Comparison of ENCODE assay signal across 8 cellular contexts in genomic region chr17:10197721-10198508, GRCh38. TPM values are rescaled to one million over a fixed set of nuclear protein-coding genes. Genes with fewer than 3 reads are reported as not detected.
DNase-seq lines count a peak whose midpoint lies in the region; ATAC-seq and TF ChIP-seq lines count a peak whose summit lies in the region.

No MANE protein-coding gene starts in this region.

- H3K9me3 Mint-ChIP-seq in endothelial cell (ENCODE audit: unreplicated experiment), result no peaks in the 10 kb centered on the region

- H3K4me1 Mint-ChIP-seq in endothelial cell (ENCODE audit: unreplicated experiment), result peaks cover 2% of the 10 kb centered on the region

- H3K27ac Mint-ChIP-seq in endothelial cell (ENCODE audit: unreplicated experiment), result no peak overlapping the region

- TF ChIP-seq CTCF in endothelial cell (IDR thresholded peaks at IDR 0.05; ENCODE audit: unreplicated experiment), result no peak
- TF ChIP-seq CTCF in PC-3 (conservative IDR thresholded peaks at IDR 0.05; ENCODE audit: low read depth, low read length), result no peak

- no TSS peak for BruUV-seq in PC-3 (replicated peaks; lab: Mats Ljungman, UMichigan)

- no peaks in the 10 kb centered on the region for H3K9me3 ChIP-seq in neuron (ENCODE audit: low read length)
- H3K9me3 ChIP-seq in PC-3 (ENCODE audit: low read length), result no peaks in the 10 kb centered on the region

- no peaks in the 10 kb centered on the region for H3K9me2 ChIP-seq in PC-3 (replicated peaks; ENCODE audit: low read length)

- H3K36me3 Mint-ChIP-seq in endothelial cell (ENCODE audit: low read depth, unreplicated experiment), result peaks cover 19% of the 10 kb centered on the region

- no peak overlapping the region for H3K9ac ChIP-seq in PC-3 (ENCODE audit: low read length)

- no peaks in the 10 kb centered on the region for H3K79me2 ChIP-seq in PC-3 (ENCODE audit: low read length)

- no peak overlapping the region for H3K4me2 ChIP-seq in PC-3 (ENCODE audit: low read length)

- H3K4me3 ChIP-seq in neuron (ENCODE audit: low read length) (peak overlapping the region; percentile 17), PC-3 (ENCODE audit: low read length) (no peak overlapping the region)

- peaks cover 1% of the 10 kb centered on the region for H3K4me1 ChIP-seq in neuron (ENCODE audit: insufficient read depth, low read length)
- no peaks in the 10 kb centered on the region for H3K4me1 ChIP-seq in PC-3 (ENCODE audit: insufficient read depth, low read length)

- peaks cover 13% of the 10 kb centered on the region for H3K27me3 Mint-ChIP-seq in endothelial cell (ENCODE audit: unreplicated experiment)

- H3K36me3 ChIP-seq in neuron (ENCODE audit: insufficient read depth, low read length), result no peaks in the 10 kb centered on the region
- no peaks in the 10 kb centered on the region for H3K36me3 ChIP-seq in PC-3 (ENCODE audit: low read depth, low read length)

- DNase-seq in Daoy (ENCODE audit: low read depth) (peak; percentile 28), endothelial cell (ENCODE audit: low spot score) (peak; percentile 40), caudate nucleus (lab: John Stamatoyannopoulos, UW) (no peak), PC-3 (no peak)
- no peak for DNase-seq in activated CD4-positive, alpha-beta T cell treated with anti-CD3 and anti-CD28 coated beads for 1 hour

- intact Hi-C loops in PC-3 (cut with micrococcal nuclease), result no loop called here

- H4K20me1 ChIP-seq in PC-3 (ENCODE audit: low read length), result no peaks in the 10 kb centered on the region

- peaks cover 41% of the 10 kb centered on the region for H3K27me3 ChIP-seq in neuron (ENCODE audit: insufficient read depth, low read length)
- H3K27me3 ChIP-seq in PC-3 (ENCODE audit: low read length), result no peaks in the 10 kb centered on the region; the same call in 1 of the 2 replicates

- POLR2A ChIA-PET in PC-3 (lab: Charles Lee; ENCODE audit: unreplicated experiment), result no interaction called here

- H3F3A ChIP-seq in PC-3 (ENCODE audit: low read length, unreplicated experiment), result no peaks in the 10 kb centered on the region

- H3K27ac ChIP-seq in caudate nucleus (ENCODE audit: low read depth, low read length) (no peak overlapping the region), PC-3 (ENCODE audit: low read length) (no peak overlapping the region)

- CTCF ChIA-PET in PC-3 (lab: Charles Lee), result no interaction called here

- peak overlapping the region; percentile 69 for H3K4me3 Mint-ChIP-seq in endothelial cell (ENCODE audit: unreplicated experiment)

- H2AFZ ChIP-seq in neuron (ENCODE audit: low read depth, low read length) (no peak overlapping the region), PC-3 (ENCODE audit: low read length) (no peak overlapping the region)

- ATAC-seq in HG03175 (IDR thresholded peaks at IDR 0.05; ENCODE audit: unreplicated experiment) (peak; percentile 14), GM21423 (IDR thresholded peaks at IDR 0.05; ENCODE audit: unreplicated experiment) (no peak), PC-3 (no peak)

RNA-seq across cellular contexts. Expression of gene GAS7, which starts 0.5 kb away (rescaled TPM):
- 1.1 and 2.5 TPM in 2 replicates for total RNA-seq in Daoy (2014; rRNA removed; shearing (Covaris generic))
- total RNA-seq in endothelial cell (ENCODE audit: unreplicated experiment), result 7.0 TPM
- total RNA-seq in PC-3 (2014; rRNA removed), result not detected in 2 replicates

Comparison
In these comparisons a context has a peak if more than half of its experiments do, and no peak if none do; other contexts are left out.
1. DNase-seq: peak in Daoy (single experiment) and endothelial cell (single experiment); none in caudate nucleus (0 of 61), PC-3 (single experiment) and activated CD4-positive, alpha-beta T cell treated with anti-CD3 and anti-CD28 coated beads for 1 hour (single experiment).